16 cellular contexts compared by ENCODE assay signal in genomic region chr21:16377857-16378256, GRCh38.
DNase-seq lines count a peak whose midpoint lies in the region; ATAC-seq, FAIRE-seq and TF ChIP-seq lines count a peak whose summit lies in the region.
"Had no signal": no experiment of that assay in that cellular context is flagged by ENCODE, and none has a peak within 500 bp of the region (broad histone marks: within the 10 kb centered on the region; RNA-seq: fewer than 3 reads in every experiment).

No MANE protein-coding gene starts in this region.

- TF ChIP-seq POLR2A in endothelial cell of umbilical vein (IDR thresholded peaks at IDR 0.05; ENCODE audit: low read depth, low read length): no peak

- dilution Hi-C loops in endothelial cell of umbilical vein (cut with MboI; ENCODE audit: extremely low pct_ligation_motif_present, low sequenced_read_pairs): no loop called here

- H3K9me1 ChIP-seq in endothelial cell of umbilical vein (replicated peaks; ENCODE audit: control insufficient read depth, extremely low read depth, insufficient read depth, low read length): no peaks in the 10 kb centered on the region

- H3K79me2 ChIP-seq in endothelial cell of umbilical vein (ENCODE audit: control insufficient read depth, insufficient read depth, low read length) (no peaks in the 10 kb centered on the region), osteoblast (ENCODE audit: insufficient read depth, low read length) (no peaks in the 10 kb centered on the region)

- H4K20me1 ChIP-seq in endothelial cell of umbilical vein (replicated peaks; ENCODE audit: control insufficient read depth, extremely low read depth, insufficient read depth, low read length): no peaks in the 10 kb centered on the region
- H4K20me1 ChIP-seq in osteoblast (ENCODE audit: insufficient read depth, low read length): no peaks in the 10 kb centered on the region

- H3K4me3 Mint-ChIP-seq in stimulated activated effector memory CD8-positive, alpha-beta T cell treated with anti-CD3 and anti-CD28 coated beads, Interleukin-12 subunit alpha, Interleukin-12 subunit beta, amount 100 ng/mL, for 72 hours: no peak overlapping the region
- no peak overlapping the region for H3K4me3 Mint-ChIP-seq in CD4-positive, alpha-beta memory T cell

- TF ChIP-seq CTCF in cardiac muscle cell (IDR thresholded peaks at IDR 0.05; ENCODE audit: low read depth, low read length) (no peak), endothelial cell of umbilical vein (IDR thresholded peaks at IDR 0.05; ENCODE audit: extremely low read depth in 1 of 2, insufficient read depth in 1 of 2, low read depth in 1 of 2, low read length in 2 of 2) (no peak), osteoblast (IDR thresholded peaks at IDR 0.05; ENCODE audit: extremely low read depth, low read depth, low read length) (no peak), tibial artery (IDR thresholded peaks at IDR 0.05) (no peak)

- H3K4me2 ChIP-seq in endothelial cell of umbilical vein (ENCODE audit: insufficient read depth, low read length) (no peak overlapping the region), osteoblast (ENCODE audit: insufficient read depth, low read length) (no peak overlapping the region)

- H3K27me3 Mint-ChIP-seq in CD4-positive, alpha-beta memory T cell: no peaks in the 10 kb centered on the region

- H3K36me3 ChIP-seq in cardiac muscle cell (no peaks in the 10 kb centered on the region), endothelial cell of umbilical vein (ENCODE audit: control insufficient read depth in 2 of 2, extremely low read depth in 1 of 2, insufficient read depth in 2 of 2, low read length in 2 of 2) (no peaks in the 10 kb centered on the region), osteoblast (ENCODE audit: insufficient read depth, low read length) (no peaks in the 10 kb centered on the region), tibial artery (no peaks in the 10 kb centered on the region)
- no peaks in the 10 kb centered on the region for H3K36me3 ChIP-seq in CD4-positive, alpha-beta memory T cell (ENCODE audit: insufficient read depth, low read length)
- H3K36me3 ChIP-seq: Peyer's patch had no signal

- H3K4me3 ChIP-seq in cardiac muscle cell (no peak overlapping the region), endothelial cell of umbilical vein (replicated peaks in 1 of 3; ENCODE audit: insufficient read depth in 1 of 3, low read depth in 1 of 3, low read length in 3 of 3) (no peak overlapping the region), osteoblast (ENCODE audit: insufficient read depth, low read length) (no peak overlapping the region), tibial artery (no peak overlapping the region)
- H3K4me3 ChIP-seq in CD4-positive, alpha-beta memory T cell (ENCODE audit: low read length in 2 of 2): no peak overlapping the region
- H3K4me3 ChIP-seq: Peyer's patch had no signal

- H3K27ac Mint-ChIP-seq in stimulated activated effector memory CD8-positive, alpha-beta T cell treated with anti-CD3 and anti-CD28 coated beads, Interleukin-12 subunit alpha, Interleukin-12 subunit beta, amount 100 ng/mL, for 72 hours: no peak overlapping the region
- no peak overlapping the region for H3K27ac Mint-ChIP-seq in CD4-positive, alpha-beta memory T cell

- peaks cover 3% of the 10 kb centered on the region for H3K9me3 Mint-ChIP-seq in stimulated activated effector memory CD8-positive, alpha-beta T cell treated with anti-CD3 and anti-CD28 coated beads, Interleukin-12 subunit alpha, Interleukin-12 subunit beta, amount 100 ng/mL, for 72 hours
- peaks cover 0 to 5% (median under 1%) of the 10 kb centered on the region in 8 donors for H3K9me3 Mint-ChIP-seq in CD4-positive, alpha-beta memory T cell

- no TSS peak for BruUV-seq in endothelial cell of umbilical vein (replicated peaks; lab: Mats Ljungman, UMichigan)

- no peak for FAIRE-seq in endothelial cell of umbilical vein (lab: Jason Lieb, UNC)
- FAIRE-seq: G401.6 had no signal

- H3K27ac ChIP-seq in cardiac muscle cell: peak overlapping the region; percentile 91
- no peak overlapping the region for H3K27ac ChIP-seq in endothelial cell of umbilical vein (ENCODE audit: insufficient read depth, low read depth, low read length)
- no peak overlapping the region for H3K27ac ChIP-seq in osteoblast (ENCODE audit: low read depth, low read length)
- peak overlapping the region; percentile 44 to 56 for H3K27ac ChIP-seq in tibial artery
- no peak overlapping the region for H3K27ac ChIP-seq in CD4-positive, alpha-beta memory T cell (ENCODE audit: low read depth, low read length)
- H3K27ac ChIP-seq: 22Rv1 had no signal

- no peak for ATAC-seq in stimulated activated effector memory CD8-positive, alpha-beta T cell treated with anti-CD3 and anti-CD28 coated beads, Interleukin-12 subunit alpha, Interleukin-12 subunit beta, amount 100 ng/mL, for 72 hours
- no peak for ATAC-seq in GM19023 (IDR thresholded peaks at IDR 0.05; ENCODE audit: unreplicated experiment)

- no peaks in the 10 kb centered on the region for H3K27me3 ChIP-seq in cardiac muscle cell
- H3K27me3 ChIP-seq in endothelial cell of umbilical vein (ENCODE audit: control insufficient read depth in 2 of 2, insufficient read depth in 2 of 2, low read length in 2 of 2): no peaks in the 10 kb centered on the region
- no peaks in the 10 kb centered on the region for H3K27me3 ChIP-seq in osteoblast (ENCODE audit: insufficient read depth, low read length)
- H3K27me3 ChIP-seq in tibial artery: no peaks in the 10 kb centered on the region
- H3K27me3 ChIP-seq in CD4-positive, alpha-beta memory T cell (ENCODE audit: insufficient read depth, low read length): no peaks in the 10 kb centered on the region
- H3K27me3 ChIP-seq: Peyer's patch had no signal

- DNase-seq in cardiac muscle cell (ENCODE audit: low read depth in 1 of 2, low spot score in 1 of 2) (no peak), cardiac septum (ENCODE audit: low spot score) (no peak), endothelial cell of umbilical vein (ENCODE audit: low read depth, low spot score) (peak; percentile 12), osteoblast (ENCODE audit: insufficient read length, low spot score, missing footprints) (peak; percentile 9), tibial artery (no peak)
- no peak for DNase-seq in stimulated activated effector memory CD8-positive, alpha-beta T cell treated with anti-CD3 and anti-CD28 coated beads, Interleukin-12 subunit alpha, Interleukin-12 subunit beta, amount 100 ng/mL, for 72 hours (ENCODE audit: low spot score in 2 of 2)
- DNase-seq in CD4-positive, alpha-beta memory T cell: no peak
- DNase-seq: AML-193, H7, KG1, MV-4-11, NCI-H1694 treated with DMSO at 0.1 percent for 48 hours, Peyer's patch had no signal

- intact Hi-C loops in cardiac septum (cut with DNase I): loop anchor here (5.0 kb wide), 1 partner anchor 39 kb away; no protein-coding TSS in a partner anchor
- intact Hi-C loops in endothelial cell of umbilical vein (cut with micrococcal nuclease): no loop called here
- intact Hi-C loops in tibial artery (cut with DNase I; ENCODE audit: low total_unique reads): no loop called here
- intact Hi-C loops in CD4-positive, alpha-beta memory T cell (cut with micrococcal nuclease): no loop called here

- POLR2A ChIA-PET in endothelial cell of umbilical vein (lab: Charles Lee): no interaction called here
- POLR2A ChIA-PET in CD4-positive, alpha-beta memory T cell (lab: Charles Lee; ENCODE audit: partially characterized antibody): no interaction called here

- H2AFZ ChIP-seq in endothelial cell of umbilical vein (ENCODE audit: low read depth, low read length) (no peak overlapping the region), osteoblast (ENCODE audit: low read length) (no peak overlapping the region)

- CTCF ChIA-PET in endothelial cell of umbilical vein (lab: Charles Lee): no interaction called here
- CTCF ChIA-PET in CD4-positive, alpha-beta memory T cell (lab: Charles Lee; ENCODE audit: partially characterized antibody): interaction anchor here (0.5 kb wide), 1 partner anchor 317 kb away, joined by 3 read pairs; no protein-coding TSS in a partner anchor

- H3K9me3 ChIP-seq in cardiac muscle cell (ENCODE audit: low read depth) (no peaks in the 10 kb centered on the region), endothelial cell of umbilical vein (replicated peaks; ENCODE audit: control insufficient read depth, insufficient read depth, low read length) (no peaks in the 10 kb centered on the region), osteoblast (ENCODE audit: low read depth, low read length) (no peaks in the 10 kb centered on the region), tibial artery (no peaks in the 10 kb centered on the region)
- H3K9me3 ChIP-seq in CD4-positive, alpha-beta memory T cell (ENCODE audit: control insufficient read depth in 1 of 2, low read length in 2 of 2): no peaks in the 10 kb centered on the region
- H3K9me3 ChIP-seq: Peyer's patch had no signal

- no peaks in the 10 kb centered on the region for H3K36me3 Mint-ChIP-seq in stimulated activated effector memory CD8-positive, alpha-beta T cell treated with anti-CD3 and anti-CD28 coated beads, Interleukin-12 subunit alpha, Interleukin-12 subunit beta, amount 100 ng/mL, for 72 hours
- H3K36me3 Mint-ChIP-seq in CD4-positive, alpha-beta memory T cell: no peaks in the 10 kb centered on the region

- no peak overlapping the region for H3K9ac ChIP-seq in endothelial cell of umbilical vein (replicated peaks; ENCODE audit: extremely low read depth, insufficient read depth, low read length)

- H3K4me1 Mint-ChIP-seq in stimulated activated effector memory CD8-positive, alpha-beta T cell treated with anti-CD3 and anti-CD28 coated beads, Interleukin-12 subunit alpha, Interleukin-12 subunit beta, amount 100 ng/mL, for 72 hours: no peaks in the 10 kb centered on the region
- H3K4me1 Mint-ChIP-seq in CD4-positive, alpha-beta memory T cell: no peaks in the 10 kb centered on the region

- H3K4me1 ChIP-seq in cardiac muscle cell (ENCODE audit: low read depth) (peaks cover 37% of the 10 kb centered on the region), endothelial cell of umbilical vein (ENCODE audit: control insufficient read depth, extremely low read depth, insufficient read depth, low read length) (no peaks in the 10 kb centered on the region), osteoblast (ENCODE audit: insufficient read depth, low read length) (peaks cover 4% of the 10 kb centered on the region), tibial artery (peaks cover 0 to 36% (median 25%) of the 10 kb centered on the region in 4 donors)
- no peaks in the 10 kb centered on the region for H3K4me1 ChIP-seq in CD4-positive, alpha-beta memory T cell (ENCODE audit: insufficient read depth, low read length)
- H3K4me1 ChIP-seq: Peyer's patch had no signal

TF ChIP-seq in endothelial cell of umbilical vein, 7 proteins besides CTCF, POLR2A, EP300 and RAD21 (continues in another document):
- TF ChIP-seq EZH2 (IDR thresholded peaks at IDR 0.05; ENCODE audit: borderline replicate concordance, low read depth, low read length, severe bottlenecking) (no peak), POLR2AphosphoS5 (IDR thresholded peaks at IDR 0.05; ENCODE audit: insufficient read depth, low read depth, low read length) (no peak), JUN (IDR thresholded peaks at IDR 0.05; ENCODE audit: borderline replicate concordance, insufficient read depth, insufficient read length, low read depth) (no peak), GATA2 (IDR thresholded peaks at IDR 0.05; ENCODE audit: insufficient read depth, insufficient read length, low read depth, low read length) (no peak)

Comparison
In these comparisons a context has a peak if more than half of its experiments do, and no peak if none do; other contexts are left out.
1. DNase-seq: peak in endothelial cell of umbilical vein (single experiment) and osteoblast (single experiment); none in cardiac muscle cell (0 of 2), cardiac septum (single experiment), tibial artery (0 of 2), stimulated activated effector memory CD8-positive, alpha-beta T cell treated with anti-CD3 and anti-CD28 coated beads, Interleukin-12 subunit alpha, Interleukin-12 subunit beta, amount 100 ng/mL, for 72 hours (0 of 2) and CD4-positive, alpha-beta memory T cell (0 of 5).
2. H3K27ac ChIP-seq: peak in cardiac muscle cell (single experiment) and tibial artery (2 of 2); none in endothelial cell of umbilical vein (single experiment), osteoblast (single experiment) and CD4-positive, alpha-beta memory T cell (single experiment).